Comparison of ENCODE assay signal across 18 cellular contexts in the genomic region with DNA sequence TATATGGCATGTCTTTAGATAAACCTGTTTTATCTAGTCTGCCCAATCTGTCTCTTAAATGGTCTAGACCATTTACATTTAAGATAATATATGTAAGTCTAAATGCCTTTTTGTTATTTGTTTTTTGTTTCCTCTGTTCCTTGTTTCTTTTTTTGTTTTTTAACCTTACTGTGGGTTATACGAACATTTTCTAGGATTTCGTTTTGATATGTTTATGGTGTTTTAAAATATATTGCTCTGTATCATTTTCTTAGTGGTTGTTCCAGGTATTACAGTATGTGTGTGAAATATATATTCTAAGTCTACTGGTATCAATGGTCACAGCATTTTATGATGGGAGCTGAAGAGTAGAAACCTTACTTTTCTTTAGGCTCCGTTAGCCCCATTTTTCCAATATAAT. TPM values are rescaled to one million over a fixed set of nuclear protein-coding genes. Genes with fewer than 3 reads are reported as not detected.
DNase-seq lines count a peak whose midpoint lies in the region; ATAC-seq and TF ChIP-seq lines count a peak whose summit lies in the region.
"Had no signal": no experiment of that assay in that cellular context is flagged by ENCODE, and none has a peak within 500 bp of the region (broad histone marks: within the 10 kb centered on the region; RNA-seq: fewer than 3 reads in every experiment).

No MANE protein-coding gene starts in this region.

- H2AFZ ChIP-seq in Loucy (ENCODE audit: low read length) = no peak overlapping the region
- H2AFZ ChIP-seq in osteoblast (ENCODE audit: low read length) = no peak overlapping the region

- peaks cover 4% of the 10 kb centered on the region for H3K79me1 ChIP-seq in mesendoderm (ENCODE audit: low read length)

- H2AK5ac ChIP-seq in mesendoderm (ENCODE audit: low read length) = no peak overlapping the region

- POLR2A ChIA-PET in CD8-positive, alpha-beta T cell (lab: Charles Lee) = no interaction called here

- no peak overlapping the region for H4K8ac ChIP-seq in mesendoderm (ENCODE audit: low read depth, low read length)

- H3K9ac ChIP-seq in Loucy (ENCODE audit: low read depth, low read length, poor library complexity, severe bottlenecking) (peak overlapping the region; percentile 58), mesendoderm (ENCODE audit: low read length) (no peak overlapping the region)

- H3K4me1 ChIP-seq in CD8-positive, alpha-beta T cell (ENCODE audit: insufficient read depth, low read length) = peaks cover 4% of the 10 kb centered on the region
- peaks cover 66% of the 10 kb centered on the region for H3K4me1 ChIP-seq in Loucy (ENCODE audit: insufficient read depth, low read length, poor library complexity, severe bottlenecking)
- H3K4me1 ChIP-seq in osteoblast (ENCODE audit: insufficient read depth, low read length) = peaks cover 9% of the 10 kb centered on the region
- no peaks in the 10 kb centered on the region for H3K4me1 ChIP-seq in mesendoderm (ENCODE audit: control insufficient read depth, low read depth, low read length)
- H3K4me1 ChIP-seq: SJCRH30 had no signal

- no peaks in the 10 kb centered on the region for H3K9me2 ChIP-seq in Loucy (replicated peaks; ENCODE audit: low read depth, low read length)

- 100% methylated on average over 2 of the region's 3 CpGs for WGBS in mesendoderm (ENCODE audit: extremely low coverage, insufficient coverage, low lambda C conversion rate)

- peak overlapping the region; percentile 70 for H3K4me2 ChIP-seq in Loucy (ENCODE audit: low read depth, low read length, poor library complexity, severe bottlenecking)
- no peak overlapping the region for H3K4me2 ChIP-seq in osteoblast (ENCODE audit: insufficient read depth, low read length)
- H3K4me2 ChIP-seq in mesendoderm (ENCODE audit: low read length) = no peak overlapping the region

- H2BK120ac ChIP-seq in mesendoderm (ENCODE audit: low read depth, low read length) = no peak overlapping the region

- ATAC-seq in CD8-positive, alpha-beta T cell = no peak
- no peak for ATAC-seq in left ventricle myocardium superior
- ATAC-seq: left colon had no signal

- no peak overlapping the region for H3K27ac ChIP-seq in CD8-positive, alpha-beta T cell (ENCODE audit: low read depth, low read length)
- H3K27ac ChIP-seq in osteoblast (ENCODE audit: low read depth, low read length) = no peak overlapping the region
- H3K27ac ChIP-seq in mesendoderm (ENCODE audit: low read depth, low read length) = no peak overlapping the region
- H3K27ac ChIP-seq: SJCRH30, suprapubic skin had no signal

- H3K4me1 Mint-ChIP-seq in CD8-positive, alpha-beta T cell (ENCODE audit: low read depth) = peaks cover 24% of the 10 kb centered on the region
- H3K4me1 Mint-ChIP-seq in chondrocyte (ENCODE audit: low read depth) = peaks cover 11% of the 10 kb centered on the region

- H3K56ac ChIP-seq in mesendoderm (ENCODE audit: low read length) = no peak overlapping the region

- intact Hi-C loops in CD8-positive, alpha-beta T cell (cut with DNase I, micrococcal nuclease) = loop anchor here (2.0 to 10.0 kb wide), 2 partner anchors 17 to 331 kb away; no protein-coding TSS in a partner anchor
- intact Hi-C loops in left ventricle myocardium superior (cut with micrococcal nuclease) = no loop called here

- H2BK15ac ChIP-seq in mesendoderm (replicated peaks; ENCODE audit: low read depth) = no peak overlapping the region

- H3K23ac ChIP-seq in mesendoderm (ENCODE audit: low read length) = no peak overlapping the region

- H3K4ac ChIP-seq in mesendoderm (ENCODE audit: low read depth, low read length) = no peak overlapping the region

- CTCF ChIA-PET in CD8-positive, alpha-beta T cell (lab: Charles Lee) = no interaction called here

- no peak overlapping the region for H3K18ac ChIP-seq in mesendoderm (ENCODE audit: low read length)

- no peak overlapping the region for H3K4me3 ChIP-seq in CD8-positive, alpha-beta T cell (ENCODE audit: low read depth, low read length)
- H3K4me3 ChIP-seq in Loucy (ENCODE audit: low read length, poor library complexity, severe bottlenecking) (peak overlapping the region; percentile 57), osteoblast (ENCODE audit: insufficient read depth, low read length) (no peak overlapping the region), mesendoderm (ENCODE audit: low read length) (no peak overlapping the region)
- H3K4me3 ChIP-seq: SJCRH30, suprapubic skin had no signal

- H3K4me3 Mint-ChIP-seq in CD8-positive, alpha-beta T cell = no peak overlapping the region
- H3K4me3 Mint-ChIP-seq in chondrocyte (ENCODE audit: unreplicated experiment) = no peak overlapping the region

- H4K5ac ChIP-seq in mesendoderm (ENCODE audit: low read length) = no peak overlapping the region

- no peaks in the 10 kb centered on the region for H3K27me3 Mint-ChIP-seq in CD8-positive, alpha-beta T cell (ENCODE audit: low read depth)
- H3K27me3 Mint-ChIP-seq in chondrocyte (ENCODE audit: low read depth) = no peaks in the 10 kb centered on the region

- H3K27ac Mint-ChIP-seq in CD8-positive, alpha-beta T cell = no peak overlapping the region
- H3K27ac Mint-ChIP-seq in chondrocyte (ENCODE audit: unreplicated experiment) = no peak overlapping the region

- H3K79me2 ChIP-seq in Loucy (ENCODE audit: insufficient read depth, low read length) (peaks cover 53% of the 10 kb centered on the region; the same call in 1 of the 2 replicates), osteoblast (ENCODE audit: insufficient read depth, low read length) (no peaks in the 10 kb centered on the region), mesendoderm (ENCODE audit: control insufficient read depth, insufficient read depth, low read length) (no peaks in the 10 kb centered on the region)

- no peak overlapping the region for H2BK5ac ChIP-seq in mesendoderm (ENCODE audit: low read length)

- no peaks in the 10 kb centered on the region for H4K20me1 ChIP-seq in Loucy (ENCODE audit: insufficient read depth, low read length, poor library complexity, severe bottlenecking)
- peaks cover 7% of the 10 kb centered on the region for H4K20me1 ChIP-seq in osteoblast (ENCODE audit: insufficient read depth, low read length)

- H3F3A ChIP-seq in Loucy (ENCODE audit: low read depth) = peaks cover 4% of the 10 kb centered on the region; the same call in 1 of the 2 replicates

- H3K27me3 ChIP-seq in CD8-positive, alpha-beta T cell (ENCODE audit: insufficient read depth, low read length) = no peaks in the 10 kb centered on the region
- no peaks in the 10 kb centered on the region for H3K27me3 ChIP-seq in Loucy (ENCODE audit: insufficient read depth, low read length, poor library complexity, severe bottlenecking)
- H3K27me3 ChIP-seq in osteoblast (ENCODE audit: insufficient read depth, low read length) = no peaks in the 10 kb centered on the region
- H3K27me3 ChIP-seq in mesendoderm (ENCODE audit: insufficient read depth, low read length, poor library complexity) = no peaks in the 10 kb centered on the region
- H3K27me3 ChIP-seq: SJCRH30, suprapubic skin had no signal

- H3K36me3 Mint-ChIP-seq in CD8-positive, alpha-beta T cell = peaks cover 41% of the 10 kb centered on the region
- peaks cover 6% of the 10 kb centered on the region for H3K36me3 Mint-ChIP-seq in chondrocyte (ENCODE audit: low read depth)

- peak; percentile 13 for TF ChIP-seq CTCF in CD8-positive, alpha-beta T cell (IDR thresholded peaks at IDR 0.05)
- TF ChIP-seq CTCF in Loucy (conservative IDR thresholded peaks at IDR 0.05; ENCODE audit: low read length) = peak; percentile 55
- peak; percentile 60 for TF ChIP-seq CTCF in chondrocyte (IDR thresholded peaks at IDR 0.05)
- peak; percentile 20 for TF ChIP-seq CTCF in osteoblast (IDR thresholded peaks at IDR 0.05; ENCODE audit: extremely low read depth, low read depth, low read length)

- DNase-seq in CD8-positive, alpha-beta T cell = no peak
- DNase-seq in chondrocyte (ENCODE audit: low spot score) (no peak), osteoblast (ENCODE audit: insufficient read length, low spot score, missing footprints) (no peak), mesendoderm (no peak), SHP77 treated with DMSO at 0.1 percent for 48 hours (lab: John Stamatoyannopoulos, UW) (no peak), NCI-H446 treated with DMSO at 0.1 percent for 48 hours (lab: John Stamatoyannopoulos, UW) (no peak), left ventricle myocardium superior (no peak)
- DNase-seq: activated naive CD4-positive, alpha-beta T cell treated with Interleukin-2 at 50 U/mL for 16 hours; anterior cingulate cortex; cerebellar nuclear complex; foreskin fibroblast; H7; left colon; NCI-H1417 treated with DMSO at 0.1 percent for 48 hours; SJCRH30; stimulated activated CD4-positive, alpha-beta T cell treated with anti-CD3 and anti-CD28 coated beads, Interleukin-4, amount 100 ng/mL, for 4 hours had no signal

- H3K36me3 ChIP-seq in CD8-positive, alpha-beta T cell (ENCODE audit: insufficient read depth, low read length) = no peaks in the 10 kb centered on the region
- H3K36me3 ChIP-seq in Loucy (ENCODE audit: insufficient read depth, low read length) = no peaks in the 10 kb centered on the region; the same call in 1 of the 2 replicates
- H3K36me3 ChIP-seq in osteoblast (ENCODE audit: insufficient read depth, low read length) = no peaks in the 10 kb centered on the region
- no peaks in the 10 kb centered on the region for H3K36me3 ChIP-seq in mesendoderm (ENCODE audit: control insufficient read depth, insufficient read depth, low read length)

- H3K9me3 Mint-ChIP-seq in CD8-positive, alpha-beta T cell = no peaks in the 10 kb centered on the region
- H3K9me3 Mint-ChIP-seq in chondrocyte (ENCODE audit: low read depth) = peaks cover 3% of the 10 kb centered on the region

- H3K9me3 ChIP-seq in CD8-positive, alpha-beta T cell (ENCODE audit: low read length) = no peaks in the 10 kb centered on the region
- no peaks in the 10 kb centered on the region for H3K9me3 ChIP-seq in Loucy (ENCODE audit: insufficient read depth, low read depth, low read length)
- no peaks in the 10 kb centered on the region for H3K9me3 ChIP-seq in osteoblast (ENCODE audit: low read depth, low read length)
- H3K9me3 ChIP-seq: SJCRH30, suprapubic skin had no signal

RNA-seq across cellular contexts. Expression of a gene that starts 13.4 kb away (rescaled TPM):
- total RNA-seq in CD8-positive, alpha-beta T cell = 10 to 100 TPM; 38.7 to 40.1 TPM
- 10.8 to 19.2 TPM (median 11.4 TPM) in 3 replicates for total RNA-seq in chondrocyte
- total RNA-seq in osteoblast = 8.0 and 11.5 TPM in 2 replicates
- polyA plus RNA-seq in mesendoderm (2013, experiment 1 of 2) = 6.7 TPM
- 6.9 TPM for polyA plus RNA-seq in mesendoderm (2013, experiment 2 of 2)
- 10.1 TPM for total RNA-seq in left ventricle myocardium superior
